Comparison of ENCODE assay signal across 33 cellular contexts in genomic region chr6:160224599-160225237, GRCh38. TPM values are rescaled to one million over a fixed set of nuclear protein-coding genes. Genes with fewer than 3 reads are reported as not detected.
"Had no signal": no experiment of that assay in that cellular context is flagged by ENCODE, and none has a peak within 500 bp of the region (broad histone marks: within the 10 kb centered on the region; RNA-seq: fewer than 3 reads in every experiment).

No MANE protein-coding gene starts in this region.

- H3K27me3 ChIP-seq: esophagus muscularis mucosa, foreskin keratinocyte, heart right ventricle, right atrium auricular region, stomach, tibial nerve, upper lobe of left lung had no signal

- FAIRE-seq: colon, endothelial cell of umbilical vein, urothelium cell line had no signal

- H3K9me3 Mint-ChIP-seq: dendritic cell treated with granulocyte-macrophage colony-stimulating factor and Interleukin-4, amounts not matched to agents 40 ng/mL and 50 ng/mL, for 4 days; stimulated activated effector memory CD8-positive, alpha-beta T cell treated with anti-CD3 and anti-CD28 coated beads, Interleukin-12 subunit alpha, Interleukin-12 subunit beta, amount 100 ng/mL, for 72 hours had no signal

- ATAC-seq: foreskin keratinocyte; heart right ventricle; left colon; left ventricle myocardium superior; lower lobe of right lung; naive thymus-derived CD4-positive, alpha-beta T cell; sciatic nerve; stimulated activated effector memory CD8-positive, alpha-beta T cell treated with anti-CD3 and anti-CD28 coated beads, Interleukin-12 subunit alpha, Interleukin-12 subunit beta, amount 100 ng/mL, for 72 hours had no signal

- H3K27ac Mint-ChIP-seq: dendritic cell treated with granulocyte-macrophage colony-stimulating factor and Interleukin-4, amounts not matched to agents 40 ng/mL and 50 ng/mL, for 4 days; endodermal cell; mesothelial cell of epicardium; naive thymus-derived CD4-positive, alpha-beta T cell; nephron progenitor cell; stimulated activated effector memory CD8-positive, alpha-beta T cell treated with anti-CD3 and anti-CD28 coated beads, Interleukin-12 subunit alpha, Interleukin-12 subunit beta, amount 100 ng/mL, for 72 hours had no signal

- H3K36me3 Mint-ChIP-seq: mesothelial cell of epicardium; stimulated activated effector memory CD8-positive, alpha-beta T cell treated with anti-CD3 and anti-CD28 coated beads, Interleukin-12 subunit alpha, Interleukin-12 subunit beta, amount 100 ng/mL, for 72 hours had no signal

- H3K4me1 Mint-ChIP-seq: mesothelial cell of epicardium; naive thymus-derived CD4-positive, alpha-beta T cell; nephron progenitor cell had no signal

- H3K4me1 ChIP-seq: foreskin keratinocyte, heart right ventricle, lower lobe of right lung, prostate gland, right atrium auricular region, tibial nerve, upper lobe of left lung had no signal

- H3K27ac ChIP-seq: foreskin keratinocyte, heart right ventricle, lower lobe of right lung, prostate gland, right atrium auricular region, stomach, tibial nerve, upper lobe of left lung had no signal

- H3K9me3 ChIP-seq: lower lobe of right lung, prostate gland, right atrium auricular region, upper lobe of left lung had no signal

- DNase-seq: effector CD8-positive, alpha-beta T cell; endodermal cell; foreskin keratinocyte; glutamatergic neuron; heart right ventricle; hippocampal formation; kidney glomerular epithelial cell; left colon; left ventricle myocardium superior; lower lobe of right lung; naive thymus-derived CD4-positive, alpha-beta T cell; nephron progenitor cell; nucleus accumbens; stimulated activated CD4-positive, alpha-beta T cell treated with anti-CD3 and anti-CD28 coated beads, Interleukin-2, amount 100 ng/mL, for 24 hours; stimulated activated CD4-positive, alpha-beta T cell treated with anti-CD3 and anti-CD28 coated beads, Interleukin-4, amount 100 ng/mL, for 24 hours; stimulated activated naive CD4-positive, alpha-beta T cell treated with Interleukin-2 at 50 U/mL for 16 hours; stomach; upper lobe of left lung had no signal

- H3K4me3 Mint-ChIP-seq: dendritic cell treated with granulocyte-macrophage colony-stimulating factor and Interleukin-4, amounts not matched to agents 40 ng/mL and 50 ng/mL, for 4 days; endodermal cell; mesothelial cell of epicardium; naive thymus-derived CD4-positive, alpha-beta T cell; nephron progenitor cell; stimulated activated effector memory CD8-positive, alpha-beta T cell treated with anti-CD3 and anti-CD28 coated beads, Interleukin-12 subunit alpha, Interleukin-12 subunit beta, amount 100 ng/mL, for 72 hours had no signal

- H3K36me3 ChIP-seq: esophagus muscularis mucosa, heart right ventricle, lower lobe of right lung, prostate gland, right atrium auricular region, stomach, tibial nerve, upper lobe of left lung had no signal

- H3K4me3 ChIP-seq: esophagus muscularis mucosa, heart right ventricle, lower lobe of right lung, prostate gland, right atrium auricular region, stomach, tibial nerve, upper lobe of left lung had no signal

- H3K27me3 Mint-ChIP-seq: dendritic cell treated with granulocyte-macrophage colony-stimulating factor and Interleukin-4, amounts not matched to agents 40 ng/mL and 50 ng/mL, for 4 days had no signal

RNA-seq across cellular contexts. Expression of gene SLC22A2, which starts 33.9 kb away (rescaled TPM):
- total RNA-seq: endothelial cell of umbilical vein; epithelial cell of proximal tubule; fibroblast of lung; foreskin keratinocyte; heart right ventricle; left colon; left ventricle myocardium superior; lower lobe of right lung; naive thymus-derived CD4-positive, alpha-beta T cell; osteocyte; prostate gland; right atrium auricular region; sciatic nerve; stomach; subcutaneous adipose tissue; tibial nerve; upper lobe of left lung had no signal
- polyA plus RNA-seq: endothelial cell of umbilical vein; fibroblast of lung; foreskin keratinocyte; heart right ventricle; naive thymus-derived CD4-positive, alpha-beta T cell; stomach had no signal
